28 cellular contexts compared by ENCODE assay signal in the genomic region with DNA sequence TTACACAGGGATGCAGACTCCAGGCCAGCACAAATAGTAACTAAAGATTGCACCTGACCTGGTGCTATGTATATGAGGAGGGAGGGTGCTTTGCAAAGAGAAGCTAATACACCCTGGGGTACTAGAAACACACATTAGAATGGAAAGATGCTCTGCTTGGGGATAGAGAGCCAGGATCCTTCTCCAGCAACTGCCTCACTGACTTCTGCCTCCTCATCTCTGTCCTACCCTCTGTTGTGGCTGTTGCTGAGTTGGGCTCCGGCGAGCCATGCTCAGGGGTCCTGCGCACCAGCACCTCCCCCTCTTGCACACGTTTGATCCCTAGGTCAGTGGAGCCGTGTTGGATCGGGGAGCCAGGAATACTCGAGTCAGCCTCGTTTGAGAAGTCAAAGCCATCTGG.
"Had no signal": no experiment of that assay in that cellular context is flagged by ENCODE, and none has a peak within 500 bp of the region (broad histone marks: within the 10 kb centered on the region; RNA-seq: fewer than 3 reads in every experiment).

No MANE protein-coding gene starts in this region.

- H3K27me3 ChIP-seq: adrenal gland had no signal

- H3K9me3 Mint-ChIP-seq: activated naive CD8-positive, alpha-beta T cell treated with anti-CD3 and anti-CD28 coated beads, Interleukin-2, amount 10 ng/mL, durations not matched to agents 7 days and 5 days; activated T-helper 1 cell treated with anti-CD3 and anti-CD28 coated beads, Interleukin-12 subunit alpha, Interleukin-12 subunit beta, Interleukin-2, Interleukin-4 antibody, amounts not matched to agents 30 ng/mL and 10 ng/mL and 1 ng/mL, durations not matched to agents 14 hours and 24 hours and 36 hours; T-cell had no signal

- H3K27me3 Mint-ChIP-seq: activated naive CD8-positive, alpha-beta T cell treated with anti-CD3 and anti-CD28 coated beads, Interleukin-2, amount 10 ng/mL, durations not matched to agents 7 days and 5 days; T-cell had no signal

- H3K4me1 Mint-ChIP-seq: activated naive CD8-positive, alpha-beta T cell treated with anti-CD3 and anti-CD28 coated beads, Interleukin-2, amount 10 ng/mL, durations not matched to agents 7 days and 5 days; T-cell had no signal

- H3K4me1 ChIP-seq: adrenal gland had no signal

- H3K27ac Mint-ChIP-seq: activated CD8-positive, alpha-beta T cell treated with anti-CD3 and anti-CD28 coated beads, Interleukin-2, amount 10 ng/mL, durations not matched to agents 7 days and 5 days; activated naive CD8-positive, alpha-beta T cell treated with anti-CD3 and anti-CD28 coated beads, Interleukin-2, amount 10 ng/mL, durations not matched to agents 7 days and 5 days; activated T-helper 1 cell treated with anti-CD3 and anti-CD28 coated beads, Interleukin-12 subunit alpha, Interleukin-12 subunit beta, Interleukin-2, Interleukin-4 antibody, amounts not matched to agents 30 ng/mL and 10 ng/mL and 1 ng/mL, durations not matched to agents 14 hours and 24 hours and 36 hours; T-cell had no signal

- H3K4me3 Mint-ChIP-seq: activated CD8-positive, alpha-beta T cell treated with anti-CD3 and anti-CD28 coated beads, Interleukin-2, amount 10 ng/mL, durations not matched to agents 7 days and 5 days; activated naive CD8-positive, alpha-beta T cell treated with anti-CD3 and anti-CD28 coated beads, Interleukin-2, amount 10 ng/mL, durations not matched to agents 7 days and 5 days; activated T-helper 1 cell treated with anti-CD3 and anti-CD28 coated beads, Interleukin-12 subunit alpha, Interleukin-12 subunit beta, Interleukin-2, Interleukin-4 antibody, amounts not matched to agents 30 ng/mL and 10 ng/mL and 1 ng/mL, durations not matched to agents 14 hours and 24 hours and 36 hours; T-cell had no signal

- DNase-seq: activated CD4-positive, alpha-beta T cell treated with anti-CD3 and anti-CD28 coated beads, Interleukin-2, amount 50 U/mL, for 1 hour; activated CD4-positive, CD25-positive, alpha-beta regulatory T cell; activated CD8-positive, alpha-beta memory T cell treated with anti-CD3 and anti-CD28 coated beads, Interleukin-2, amount 50 U/mL, for 48 hours; activated CD8-positive, alpha-beta T cell treated with anti-CD3 and anti-CD28 coated beads, Interleukin-2, amount 10 ng/mL, durations not matched to agents 7 days and 5 days; activated effector memory CD4-positive, alpha-beta T cell treated with Interleukin-2 at 50 U/mL for 16 hours; activated naive CD4-positive, alpha-beta T cell; activated naive CD8-positive, alpha-beta T cell treated with anti-CD3 and anti-CD28 coated beads, Interleukin-2, amount 10 ng/mL, durations not matched to agents 7 days and 5 days; activated T-cell treated with anti-CD3 and anti-CD28 coated beads, Interleukin-2, amount 50 U/mL, for 1 hour; adrenal gland; anterior cingulate cortex; cerebellar nuclear complex; Kasumi-1; KBM-7; NCI-H146; NCI-H187 treated with DMSO at 0.1 percent for 48 hours; NCI-H2081 treated with DMSO at 0.1 percent for 48 hours; NCI-H226; NCI-H82; NK-92 treated with Interleukin-12 subunit alpha and Interleukin-12 subunit beta, amount 100 ng/mL, for 24 hours; OCI-M1; RPMI8226; T-cell; T-helper 2 cell; T1000 had no signal

- H3K27ac ChIP-seq: adrenal gland, SK-N-MC had no signal

- ATAC-seq: activated CD8-positive, alpha-beta T cell treated with anti-CD3 and anti-CD28 coated beads, Interleukin-2, amount 10 ng/mL, durations not matched to agents 7 days and 5 days; Panc1; Right ventricle myocardium inferior; T-cell had no signal

- H3K4me3 ChIP-seq: adrenal gland, SK-N-MC had no signal
